ENCODE assay signal across 21 cellular contexts in genomic region chr2:237101118-237101979, GRCh38. TPM values are rescaled to one million over a fixed set of nuclear protein-coding genes. Genes with fewer than 3 reads are reported as not detected.
A peak's percentile ranks its signal among the peaks of the same experiment; 100 is the strongest.
DNase-seq lines count a peak whose midpoint lies in the region; ATAC-seq, FAIRE-seq and TF ChIP-seq lines count a peak whose summit lies in the region.
"Had no signal": no experiment of that assay in that cellular context is flagged by ENCODE, and none has a peak within 500 bp of the region (broad histone marks: within the 10 kb centered on the region; RNA-seq: fewer than 3 reads in every experiment).

No MANE protein-coding gene starts in this region.

- TF ChIP-seq RAD21 in HepG2 (CRISPR knock-in tag; IDR thresholded peaks at IDR 0.05) = no peak

- peak overlapping the region in 2 of 10 donors; percentile 2 to 53 for H3K27ac Mint-ChIP-seq in naive thymus-derived CD8-positive, alpha-beta T cell
- H3K27ac Mint-ChIP-seq: CD4-positive, CD25-positive, alpha-beta regulatory T cell had no signal

- TF ChIP-seq CTCF in HepG2 (CRISPR knock-in tag; IDR thresholded peaks at IDR 0.05) (no peak), right lobe of liver (IDR thresholded peaks at IDR 0.05) (no peak)

- H3K27me3 ChIP-seq in HepG2 (ENCODE audit: control insufficient read depth in 1 of 2, insufficient read depth in 2 of 2, low read length in 2 of 2) (no peaks in the 10 kb centered on the region), right lobe of liver (no peaks in the 10 kb centered on the region), ectodermal cell (ENCODE audit: control insufficient read depth, insufficient read depth, low read length, poor library complexity, severe bottlenecking) (no peaks in the 10 kb centered on the region)
- H3K27me3 ChIP-seq: BE2C had no signal

- no peak overlapping the region for H3K27ac ChIP-seq in HepG2 (ENCODE audit: extremely low read length, insufficient read depth, low read length)
- H3K27ac ChIP-seq in right lobe of liver = no peak overlapping the region
- peak overlapping the region; percentile 83 for H3K27ac ChIP-seq in ectodermal cell (ENCODE audit: insufficient read depth, low read depth, low read length, poor library complexity, severe bottlenecking)
- H3K27ac ChIP-seq: KMS-11 had no signal

- H3K4me3 Mint-ChIP-seq in naive thymus-derived CD8-positive, alpha-beta T cell = no peak overlapping the region
- H3K4me3 Mint-ChIP-seq: CD4-positive, CD25-positive, alpha-beta regulatory T cell had no signal

- H3K4me2 ChIP-seq in HepG2 (ENCODE audit: low read depth, low read length) = no peak overlapping the region
- H3K4me2 ChIP-seq: KMS-11 had no signal

- peak; percentile 48 for FAIRE-seq in HepG2 (lab: Jason Lieb, UNC)
- FAIRE-seq: G401.6 had no signal

- 76% methylated on average over 6 of the region's 6 CpGs for WGBS in HepG2 (ENCODE audit: low lambda C conversion rate)
- WGBS in right lobe of liver (ENCODE audit: insufficient coverage, low coverage, low lambda C conversion rate, missing lambda C conversion rate) = 83% methylated on average over 6 of the region's 6 CpGs
- WGBS in ectodermal cell, 2 experiments = 35 to 57% methylated on average over 4 to 6 of the region's 6 CpGs

- H3K4me1 ChIP-seq in HepG2 (ENCODE audit: insufficient read depth, low read length) (peaks cover 12% of the 10 kb centered on the region), right lobe of liver (no peaks in the 10 kb centered on the region), ectodermal cell (ENCODE audit: control insufficient read depth, insufficient read depth, low read length) (peaks cover 6% of the 10 kb centered on the region)
- H3K4me1 ChIP-seq: BE2C had no signal

- no peaks in the 10 kb centered on the region for H4K20me1 ChIP-seq in HepG2 (ENCODE audit: insufficient read depth, low read length)

- H3K9me3 ChIP-seq in HepG2 (ENCODE audit: low read length) (no peaks in the 10 kb centered on the region), right lobe of liver (no peaks in the 10 kb centered on the region), ectodermal cell (ENCODE audit: control insufficient read depth, low read length) (no peaks in the 10 kb centered on the region)
- H3K9me3 ChIP-seq: BE2C had no signal

- intact Hi-C loops in HepG2 (cut with micrococcal nuclease; ENCODE audit: unreplicated experiment) = no loop called here
- intact Hi-C loops in right lobe of liver (cut with DNase I) = no loop called here

- TF ChIP-seq POLR2A in HepG2 (IDR thresholded peaks at IDR 0.05; ENCODE audit: insufficient read depth in 1 of 2, low read depth in 2 of 2, low read length in 2 of 2) (no peak), right lobe of liver (IDR thresholded peaks at IDR 0.05) (no peak)

- H3K79me2 ChIP-seq in HepG2 (ENCODE audit: insufficient read depth, low read length) = no peaks in the 10 kb centered on the region

- H3K4me1 Mint-ChIP-seq in naive thymus-derived CD8-positive, alpha-beta T cell = peaks cover 0 to under 1% (median 0%) of the 10 kb centered on the region in 4 donors

- no peak for TF ChIP-seq EP300 in HepG2 (IDR thresholded peaks at IDR 0.05; ENCODE audit: low read depth in 2 of 2, low read length in 2 of 2)
- TF ChIP-seq EP300 in HepG2 (CRISPR knock-in tag; IDR thresholded peaks at IDR 0.05; ENCODE audit: borderline replicate concordance) = no peak

- CTCF ChIA-PET in HepG2 (lab: Yijun Ruan, JAX; ENCODE audit: low intra/inter-chr PET ratio, low total read pairs) = no interaction called here

- in situ Hi-C loops in HepG2 (cut with HindIII; ENCODE audit: extremely low pct_ligation_motif_present, low pct_unique_long_range_greater_than_20kb) = no loop called here

- BruUV-seq in HepG2 (replicated peaks; lab: Mats Ljungman, UMichigan) = no TSS peak

- ATAC-seq in HepG2 (no peak; the same call in 2 of the 3 replicates), right lobe of liver (no peak), HG02973 (IDR thresholded peaks at IDR 0.05; ENCODE audit: unreplicated experiment) (no peak)
- no peak for ATAC-seq in naive thymus-derived CD8-positive, alpha-beta T cell
- ATAC-seq: PC-3 had no signal

- no peak for DNase-seq in HepG2 (ENCODE audit: low spot score)
- no peak for DNase-seq in right lobe of liver
- DNase-seq in iPS-NIHi7 (ENCODE audit: extremely low spot score) = peak; percentile 35
- no peak for DNase-seq in naive thymus-derived CD8-positive, alpha-beta T cell
- DNase-seq in activated CD4-positive, CD25-positive, alpha-beta regulatory T cell treated with anti-CD3 and anti-CD28 coated beads, Interleukin-2, amount 50 U/mL, for 72 hours = no peak
- no peak for DNase-seq in pons (ENCODE audit: low spot score)
- DNase-seq: BE2C; CD4-positive, CD25-positive, alpha-beta regulatory T cell; COR-L47; HCEC 1CT; NCI-H1417; NCI-H187; NCI-H2107; NCI-H2227 treated with DMSO at 0.1 percent for 48 hours; NCI-H524; NCI-H82; PC-3 had no signal

- no peak overlapping the region for H3K9ac ChIP-seq in HepG2 (ENCODE audit: insufficient read depth, low read depth, low read length)
- H3K9ac ChIP-seq: KMS-11 had no signal

- H2AFZ ChIP-seq in HepG2 (ENCODE audit: low read length) = no peak overlapping the region

- H3K4me3 ChIP-seq in HepG2 (replicated peaks in 1 of 3; ENCODE audit: insufficient read depth in 1 of 3, low read depth in 2 of 3, low read length in 3 of 3) (no peak overlapping the region), right lobe of liver (no peak overlapping the region), ectodermal cell (ENCODE audit: insufficient read depth, low read depth, low read length) (no peak overlapping the region)

- peaks cover 4 to 58% of the 10 kb centered on the region in 2 experiments for H3K36me3 ChIP-seq in HepG2 (replicated peaks in 1 of 2; ENCODE audit: control insufficient read depth in 1 of 2, insufficient read depth in 2 of 2, low read length in 2 of 2)
- H3K36me3 ChIP-seq in right lobe of liver = peaks cover 0 to 37% (median 7%) of the 10 kb centered on the region in 4 donors
- peaks cover 6% of the 10 kb centered on the region for H3K36me3 ChIP-seq in ectodermal cell (ENCODE audit: control insufficient read depth, insufficient read depth, low read length)

- H3K36me3 Mint-ChIP-seq in naive thymus-derived CD8-positive, alpha-beta T cell = peaks cover 27 to 88% (median 44%) of the 10 kb centered on the region in 3 donors

- POLR2A ChIA-PET in HepG2 (lab: Yijun Ruan, JAX) = interaction anchor here (0.9 kb wide), 1 partner anchor 15 kb away, joined by 4 read pairs; the partner anchor contains the start of gene COPS8
- POLR2A ChIA-PET in naive thymus-derived CD8-positive, alpha-beta T cell (lab: Charles Lee) = interaction anchor here (0.6 kb wide), 1 partner anchor 440 kb away, joined by 3 read pairs; no protein-coding TSS in a partner anchor

- no peaks in the 10 kb centered on the region for H3K27me3 Mint-ChIP-seq in naive thymus-derived CD8-positive, alpha-beta T cell
- H3K27me3 Mint-ChIP-seq: CD4-positive, CD25-positive, alpha-beta regulatory T cell had no signal

- H3K9me3 Mint-ChIP-seq in naive thymus-derived CD8-positive, alpha-beta T cell = no peaks in the 10 kb centered on the region
- H3K9me3 Mint-ChIP-seq: CD4-positive, CD25-positive, alpha-beta regulatory T cell had no signal

TF ChIP-seq in HepG2, 621 proteins besides CTCF, POLR2A, EP300 and RAD21 (continues in another document):
- TF ChIP-seq ZNF33B (CRISPR knock-in tag; IDR thresholded peaks at IDR 0.05) (no peak), GMEB1 (CRISPR knock-in tag; IDR thresholded peaks at IDR 0.05; ENCODE audit: borderline replicate concordance) (no peak)

RNA-seq across cellular contexts. Expression of gene COPS8, which starts 15.7 kb away (rescaled TPM):
- total RNA-seq in HepG2 (2016; rRNA removed; fragmentation: Illumina TruSeq; extraction: Trizol) (96.6 and 154 TPM in 2 replicates), right lobe of liver (10 to 100 TPM; 14.3 to 51.5 (median 18.0) TPM)
- 20.8 and 24.2 TPM in 2 replicates for total RNA-seq in HepG2 (2016; cell fraction: cytosol; rRNA removed; fragmentation: Illumina TruSeq; extraction: Trizol; ENCODE audit: low read depth)
- total RNA-seq in HepG2 (2016; cell fraction: insoluble cytoplasmic fraction; rRNA removed; fragmentation: Illumina TruSeq; extraction: Trizol) = 99.8 and 164 TPM in 2 replicates
- 48.0 and 50.2 TPM in 2 replicates for total RNA-seq in HepG2 (2016; cell fraction: membrane; rRNA removed; fragmentation: Illumina TruSeq; extraction: Trizol)
- total RNA-seq in HepG2 (2016; cell fraction: nucleus; rRNA removed; fragmentation: Illumina TruSeq; extraction: Trizol) = 55.6 and 64.2 TPM in 2 replicates
- 64.8 and 86.3 TPM in 2 replicates for polyA plus RNA-seq in HepG2 (2011; rRNA removed)
- polyA plus RNA-seq in HepG2 (2011; cell fraction: cytosol; rRNA removed) = 40.8 and 66.4 TPM in 2 replicates
- 26.2 and 33.6 TPM in 2 replicates for polyA plus RNA-seq in HepG2 (2011; cell fraction: nucleus; rRNA removed)
- 31.5 and 57.8 TPM in 2 replicates for polyA plus RNA-seq in HepG2 (2012)
- 26.2 and 26.4 TPM in 2 replicates for polyA plus RNA-seq in HepG2 (2016; cell fraction: cytosol; fragmentation: Illumina TruSeq; extraction: Trizol; ENCODE audit: low read depth)
- polyA plus RNA-seq in HepG2 (2016; cell fraction: insoluble cytoplasmic fraction; fragmentation: Illumina TruSeq; extraction: Trizol; ENCODE audit: low read depth) = 193 and 198 TPM in 2 replicates
- 44.7 and 48.2 TPM in 2 replicates for polyA plus RNA-seq in HepG2 (2016; cell fraction: membrane; fragmentation: Illumina TruSeq; extraction: Trizol; ENCODE audit: low read depth)
- 75.7 and 79.5 TPM in 2 replicates for polyA plus RNA-seq in HepG2 (2016; cell fraction: nucleus; fragmentation: Illumina TruSeq; extraction: Trizol; ENCODE audit: insufficient read depth, low read depth)
- 12.8 and 16.1 TPM in 2 replicates for polyA minus RNA-seq in HepG2 (2011; rRNA and poly(A)+ RNA removed; ENCODE audit: low replicate concordance)
- polyA minus RNA-seq in HepG2 (2011; cell fraction: cytosol; rRNA and poly(A)+ RNA removed) = 35.9 and 41.2 TPM in 2 replicates
- 60.4 and 62.8 TPM in 2 replicates for polyA minus RNA-seq in HepG2 (2011; cell fraction: nucleus; rRNA and poly(A)+ RNA removed)
- 123 TPM for polyA plus RNA-seq in ectodermal cell (2013, experiment 1 of 4)
- polyA plus RNA-seq in ectodermal cell (2013, experiment 2 of 4) = 119 TPM
- polyA plus RNA-seq in ectodermal cell (2013, experiment 3 of 4) = 105 TPM
- 119 TPM for polyA plus RNA-seq in ectodermal cell (2013, experiment 4 of 4)
- 10 to 100 TPM; 29.1 to 30.7 TPM for total RNA-seq in naive thymus-derived CD8-positive, alpha-beta T cell
- polyA plus RNA-seq in naive thymus-derived CD8-positive, alpha-beta T cell = 10 to 100 TPM; 51.0 to 56.1 (median 54.0) TPM
